Comparison of ENCODE assay signal across 12 cellular contexts in genomic region chr18:21391074-21391673, GRCh38.
DNase-seq lines count a peak whose midpoint lies in the region; ATAC-seq and TF ChIP-seq lines count a peak whose summit lies in the region.
"Had no signal": no experiment of that assay in that cellular context is flagged by ENCODE, and none has a peak within 500 bp of the region (broad histone marks: within the 10 kb centered on the region; RNA-seq: fewer than 3 reads in every experiment).

No MANE protein-coding gene starts in this region.

- no peaks in the 10 kb centered on the region for H4K20me1 ChIP-seq in PC-9 (ENCODE audit: insufficient read depth)

- peaks cover 20% of the 10 kb centered on the region for H3F3A ChIP-seq in PC-9 (ENCODE audit: insufficient read depth, low read depth)

- H3K4me2 ChIP-seq in PC-9, result peak overlapping the region; percentile 61

- CTCF ChIA-PET in PC-9 (lab: Charles Lee), result interaction anchor here (0.6 kb wide), 2 partner anchors 84 to 276 kb away, joined by 3 read pairs; no protein-coding TSS in a partner anchor

- no peak overlapping the region for H3K9ac ChIP-seq in colonic mucosa (ENCODE audit: low read depth in 2 of 2, low read length in 2 of 2)

- no peak for ATAC-seq in GM19328 (IDR thresholded peaks at IDR 0.05; ENCODE audit: unreplicated experiment)
- ATAC-seq: activated CD8-positive, alpha-beta memory T cell treated with anti-CD3 and anti-CD28 coated beads, Interleukin-2, amount 10 ng/mL, durations not matched to agents 7 days and 5 days; CD8-positive, alpha-beta T cell had no signal

- POLR2A ChIA-PET in PC-9 (lab: Charles Lee; ENCODE audit: unreplicated experiment), result interaction anchor here (0.7 kb wide), 1 partner anchor 168 kb away, joined by 6 read pairs; no protein-coding TSS in a partner anchor

- H3K36me3 ChIP-seq in ACC112 (ENCODE audit: insufficient read depth, low read length), result no peaks in the 10 kb centered on the region
- H3K36me3 ChIP-seq in PC-9 (ENCODE audit: low read depth), result no peaks in the 10 kb centered on the region
- H3K36me3 ChIP-seq in colonic mucosa, result no peaks in the 10 kb centered on the region

- peak overlapping the region; percentile 38; the same call in 1 of the 2 replicates for H3K4me3 ChIP-seq in ACC112 (ENCODE audit: low read depth, low read length)
- H3K4me3 ChIP-seq in PC-9, result no peak overlapping the region
- no peak overlapping the region for H3K4me3 ChIP-seq in fibroblast of the aortic adventitia (ENCODE audit: low read depth, low read length)
- no peak overlapping the region for H3K4me3 ChIP-seq in colonic mucosa

- H3K9me3 ChIP-seq in PC-9 (ENCODE audit: insufficient read depth, low read depth), result no peaks in the 10 kb centered on the region
- H3K9me3 ChIP-seq in colonic mucosa, result no peaks in the 10 kb centered on the region

- intact Hi-C loops in PC-9 (cut with micrococcal nuclease; ENCODE audit: unreplicated experiment), result loop anchor here (1.0 to 10.0 kb wide), 3 partner anchors 48 to 148 kb away; no protein-coding TSS in a partner anchor
- intact Hi-C loops in colonic mucosa (cut with DNase I), result no loop called here

- BruUV-seq in PC-9 (replicated peaks; lab: Mats Ljungman, UMichigan), result no TSS peak

- no peaks in the 10 kb centered on the region for H3K9me2 ChIP-seq in PC-9 (ENCODE audit: insufficient read depth)

- no peak for TF ChIP-seq CTCF in PC-9 (conservative IDR thresholded peaks at IDR 0.05)
- no peak for TF ChIP-seq CTCF in fibroblast of the aortic adventitia (IDR thresholded peaks at IDR 0.05; ENCODE audit: insufficient read depth, low read length)
- no peak for TF ChIP-seq CTCF in colonic mucosa (IDR thresholded peaks at IDR 0.05)

- DNase-seq in H4 (ENCODE audit: low spot score), result peak; percentile 20
- peak; percentile 45 to 99 for DNase-seq in PC-9
- peak; percentile 38 for DNase-seq in fibroblast of the aortic adventitia (ENCODE audit: low read depth)
- no peak for DNase-seq in colonic mucosa
- no peak for DNase-seq in HuH-7 (ENCODE audit: low spot score)
- no peak for DNase-seq in stimulated activated CD4-positive, alpha-beta T cell treated with anti-CD3 and anti-CD28 coated beads, Interleukin-15, amount 100 ng/mL, for 24 hours
- DNase-seq: activated CD8-positive, alpha-beta memory T cell treated with anti-CD3 and anti-CD28 coated beads, Interleukin-2, amount 10 ng/mL, durations not matched to agents 7 days and 5 days; CD8-positive, alpha-beta T cell; central memory CD4-positive, alpha-beta T cell; Kasumi-1 had no signal

- no peaks in the 10 kb centered on the region for H3K27me3 ChIP-seq in ACC112 (ENCODE audit: insufficient read depth, low read length)
- no peaks in the 10 kb centered on the region for H3K27me3 ChIP-seq in PC-9 (ENCODE audit: insufficient read depth, low read depth)
- H3K27me3 ChIP-seq in colonic mucosa, result no peaks in the 10 kb centered on the region

- no peak overlapping the region for H2AFZ ChIP-seq in ACC112 (ENCODE audit: low read length, unreplicated experiment)
- H2AFZ ChIP-seq in PC-9, result no peak overlapping the region

- H3K4me1 ChIP-seq in ACC112 (ENCODE audit: control insufficient read depth, insufficient read depth, low read length, unreplicated experiment) (peaks cover 22% of the 10 kb centered on the region), PC-9 (replicated peaks; ENCODE audit: insufficient read depth) (peaks cover 31% of the 10 kb centered on the region), colonic mucosa (no peaks in the 10 kb centered on the region)

- no peaks in the 10 kb centered on the region for H3K79me2 ChIP-seq in ACC112 (ENCODE audit: control insufficient read depth, insufficient read depth, low read length, unreplicated experiment)
- no peaks in the 10 kb centered on the region for H3K79me2 ChIP-seq in PC-9 (ENCODE audit: low read depth)

- peak overlapping the region; percentile 81 for H3K27ac ChIP-seq in ACC112 (ENCODE audit: low read depth, low read length)
- peak overlapping the region; percentile 95 for H3K27ac ChIP-seq in PC-9
- no peak overlapping the region for H3K27ac ChIP-seq in colonic mucosa

Comparison
In these comparisons a context has a peak if more than half of its experiments do, and no peak if none do; other contexts are left out.
1. DNase-seq: peak in H4 (single experiment), PC-9 (2 of 2) and fibroblast of the aortic adventitia (single experiment); none in colonic mucosa (single experiment), HuH-7 (single experiment) and stimulated activated CD4-positive, alpha-beta T cell treated with anti-CD3 and anti-CD28 coated beads, Interleukin-15, amount 100 ng/mL, for 24 hours (single experiment).